Comparison of ENCODE assay signal across 8 cellular contexts in the genomic region with DNA sequence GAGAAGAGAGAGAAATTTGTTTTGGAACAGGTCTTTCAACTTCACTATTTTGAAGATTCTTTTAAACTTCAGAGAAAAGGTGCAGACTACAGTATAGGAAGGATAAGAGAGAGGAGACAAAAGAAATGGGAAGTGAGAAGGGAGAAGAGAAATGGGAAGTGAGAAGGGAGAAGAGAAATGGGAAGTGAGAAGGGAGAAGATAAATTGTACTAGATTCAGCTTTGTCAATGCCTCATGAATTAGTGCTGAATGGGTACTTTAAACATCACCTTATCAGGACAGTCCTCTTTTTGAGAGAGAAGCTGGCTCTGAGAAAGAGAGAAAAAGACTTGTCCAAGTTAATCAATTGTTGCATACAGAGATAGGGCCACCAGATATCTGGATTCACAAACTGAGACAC. TPM values are rescaled to one million over a fixed set of nuclear protein-coding genes. Genes with fewer than 3 reads are reported as not detected.
A peak's percentile ranks its signal among the peaks of the same experiment; 100 is the strongest.
DNase-seq lines count a peak whose midpoint lies in the region; ATAC-seq and TF ChIP-seq lines count a peak whose summit lies in the region.

No MANE protein-coding gene starts in this region.

- no peaks in the 10 kb centered on the region for H3K9me3 Mint-ChIP-seq in activated naive CD4-positive, alpha-beta T cell treated with anti-CD3 and anti-CD28 coated beads, Interleukin-2, amount 50 U/mL, for 72 hours

- ATAC-seq in GM21723 (IDR thresholded peaks at IDR 0.05; ENCODE audit: unreplicated experiment) (peak; percentile 40), GM21619 (IDR thresholded peaks at IDR 0.05; ENCODE audit: unreplicated experiment) (no peak)
- no peak for ATAC-seq in activated naive CD4-positive, alpha-beta T cell treated with anti-CD3 and anti-CD28 coated beads, Interleukin-2, amount 50 U/mL, for 72 hours

- H3K9me3 ChIP-seq in SK-N-MC (ENCODE audit: low read depth, low read length): no peaks in the 10 kb centered on the region
- H3K9me3 ChIP-seq in iPS-20b (ENCODE audit: insufficient read depth, low read depth, low read length): no peaks in the 10 kb centered on the region
- no peaks in the 10 kb centered on the region for H3K9me3 ChIP-seq in tibial nerve

- H2AFZ ChIP-seq in ACC112 (ENCODE audit: low read length, unreplicated experiment): peak overlapping the region; percentile 77

- H3K27ac Mint-ChIP-seq in activated naive CD4-positive, alpha-beta T cell treated with anti-CD3 and anti-CD28 coated beads, Interleukin-2, amount 50 U/mL, for 72 hours: peak overlapping the region in 1 of 2 donors; percentile 11

- no peak for TF ChIP-seq CTCF in tibial nerve (IDR thresholded peaks at IDR 0.05)
- TF ChIP-seq CTCF in GM10266 (IDR thresholded peaks at IDR 0.05; ENCODE audit: control insufficient read depth, insufficient read depth, low read depth, missing control alignments): no peak

- no peak for TF ChIP-seq POLR2A in tibial nerve (IDR thresholded peaks at IDR 0.05)

- peak overlapping the region; percentile 82 for H3K4me3 ChIP-seq in ACC112 (ENCODE audit: low read depth, low read length)
- peak overlapping the region; percentile 92 for H3K4me3 ChIP-seq in SK-N-MC
- peak overlapping the region; percentile 82 for H3K4me3 ChIP-seq in iPS-20b (ENCODE audit: low read length)
- peak overlapping the region; percentile 48 to 82 (median 62) for H3K4me3 ChIP-seq in tibial nerve

- TF ChIP-seq EP300 in tibial nerve (IDR thresholded peaks at IDR 0.05): no peak

- H3K79me2 ChIP-seq in ACC112 (ENCODE audit: control insufficient read depth, insufficient read depth, low read length, unreplicated experiment): peaks cover 33% of the 10 kb centered on the region

- peaks cover 0 to 9% of the 10 kb centered on the region in 2 donors for H3K36me3 Mint-ChIP-seq in activated naive CD4-positive, alpha-beta T cell treated with anti-CD3 and anti-CD28 coated beads, Interleukin-2, amount 50 U/mL, for 72 hours

- H3K4me1 ChIP-seq in ACC112 (ENCODE audit: control insufficient read depth, insufficient read depth, low read length, unreplicated experiment): peaks cover 44% of the 10 kb centered on the region
- peaks cover 24% of the 10 kb centered on the region for H3K4me1 ChIP-seq in iPS-20b (ENCODE audit: insufficient read depth, low read length)
- peaks cover 0 to 21% (median 0%) of the 10 kb centered on the region in 4 donors for H3K4me1 ChIP-seq in tibial nerve

- DNase-seq in SK-N-MC (ENCODE audit: low read depth, low spot score) (no peak), tibial nerve (ENCODE audit: low spot score in 2 of 2) (no peak), GM10266 (ENCODE audit: extremely low spot score) (no peak)
- no peak for DNase-seq in activated naive CD4-positive, alpha-beta T cell treated with anti-CD3 and anti-CD28 coated beads, Interleukin-2, amount 50 U/mL, for 72 hours (ENCODE audit: low spot score in 2 of 2)

- H3K36me3 ChIP-seq in ACC112 (ENCODE audit: insufficient read depth, low read length) (no peaks in the 10 kb centered on the region), SK-N-MC (ENCODE audit: insufficient read depth, low read length) (no peaks in the 10 kb centered on the region), iPS-20b (ENCODE audit: insufficient read depth, low read depth, low read length) (no peaks in the 10 kb centered on the region), tibial nerve (no peaks in the 10 kb centered on the region)

- no peak overlapping the region for H3K9ac ChIP-seq in SK-N-MC (ENCODE audit: insufficient read length)
- H3K9ac ChIP-seq in iPS-20b (ENCODE audit: low read depth, low read length): peak overlapping the region; percentile 64; the same call in 1 of the 2 replicates

- no peaks in the 10 kb centered on the region for H3K27me3 ChIP-seq in ACC112 (ENCODE audit: insufficient read depth, low read length)
- peaks cover 27% of the 10 kb centered on the region for H3K27me3 ChIP-seq in iPS-20b (ENCODE audit: insufficient read depth, low read length)
- H3K27me3 ChIP-seq in tibial nerve: no peaks in the 10 kb centered on the region

- H3K27ac ChIP-seq in ACC112 (ENCODE audit: low read depth, low read length): no peak overlapping the region
- no peak overlapping the region for H3K27ac ChIP-seq in SK-N-MC
- no peak overlapping the region for H3K27ac ChIP-seq in iPS-20b (ENCODE audit: low read length)
- peak overlapping the region in 1 of 4 donors; percentile 18 for H3K27ac ChIP-seq in tibial nerve

RNA-seq across cellular contexts. Expression of gene P3H2, which starts 1.0 kb away (rescaled TPM):
- total RNA-seq in tibial nerve: 10 to 100 TPM in 2 of 4 donors, 1 to 10 TPM in 2; 2.7 to 17.9 (median 12.9) TPM
- total RNA-seq in activated naive CD4-positive, alpha-beta T cell treated with anti-CD3 and anti-CD28 coated beads, Interleukin-2, amount 50 U/mL, for 72 hours: not detected
